1 cellular context compared by ENCODE assay signal in the genomic region with DNA sequence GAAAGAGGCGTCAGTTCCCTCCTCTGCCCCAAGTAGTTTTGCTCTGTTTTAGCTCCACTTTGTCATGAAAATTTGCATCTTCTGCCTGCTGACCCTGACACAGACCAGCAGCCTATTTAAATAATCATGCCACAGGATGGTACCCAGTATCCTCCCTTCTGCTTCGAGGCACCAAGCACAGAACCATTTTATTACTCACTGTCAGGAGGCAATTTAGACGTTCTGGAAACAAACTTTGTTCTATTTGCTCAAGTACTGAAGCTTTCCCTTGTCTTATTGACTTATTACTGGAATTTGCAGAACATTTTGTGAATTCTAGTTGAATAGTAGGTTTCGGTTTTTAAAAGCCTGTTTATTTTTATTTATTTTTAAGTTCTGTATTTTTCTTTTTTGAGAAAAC.
TF ChIP-seq lines count a peak whose summit lies in the region.

No MANE protein-coding gene starts in this region.

TF ChIP-seq in WTC11, 78 proteins besides CTCF, POLR2A, EP300 and RAD21 (continued from another document):
- TF ChIP-seq, protein P1, sequence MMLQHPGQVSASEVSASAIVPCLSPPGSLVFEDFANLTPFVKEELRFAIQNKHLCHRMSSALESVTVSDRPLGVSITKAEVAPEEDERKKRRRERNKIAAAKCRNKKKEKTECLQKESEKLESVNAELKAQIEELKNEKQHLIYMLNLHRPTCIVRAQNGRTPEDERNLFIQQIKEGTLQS (CRISPR knock-in tag; conservative IDR thresholded peaks at IDR 0.05): no peak
- TF ChIP-seq ZNF423 (CRISPR knock-in tag; IDR thresholded peaks at IDR 0.05) (no peak), SMAD4 (CRISPR knock-in tag; IDR thresholded peaks at IDR 0.05) (no peak), PRRX2 (CRISPR knock-in tag; IDR thresholded peaks at IDR 0.05) (no peak), NFE2L1 (CRISPR knock-in tag; IDR thresholded peaks at IDR 0.05) (no peak)
- TF ChIP-seq, protein P2, sequence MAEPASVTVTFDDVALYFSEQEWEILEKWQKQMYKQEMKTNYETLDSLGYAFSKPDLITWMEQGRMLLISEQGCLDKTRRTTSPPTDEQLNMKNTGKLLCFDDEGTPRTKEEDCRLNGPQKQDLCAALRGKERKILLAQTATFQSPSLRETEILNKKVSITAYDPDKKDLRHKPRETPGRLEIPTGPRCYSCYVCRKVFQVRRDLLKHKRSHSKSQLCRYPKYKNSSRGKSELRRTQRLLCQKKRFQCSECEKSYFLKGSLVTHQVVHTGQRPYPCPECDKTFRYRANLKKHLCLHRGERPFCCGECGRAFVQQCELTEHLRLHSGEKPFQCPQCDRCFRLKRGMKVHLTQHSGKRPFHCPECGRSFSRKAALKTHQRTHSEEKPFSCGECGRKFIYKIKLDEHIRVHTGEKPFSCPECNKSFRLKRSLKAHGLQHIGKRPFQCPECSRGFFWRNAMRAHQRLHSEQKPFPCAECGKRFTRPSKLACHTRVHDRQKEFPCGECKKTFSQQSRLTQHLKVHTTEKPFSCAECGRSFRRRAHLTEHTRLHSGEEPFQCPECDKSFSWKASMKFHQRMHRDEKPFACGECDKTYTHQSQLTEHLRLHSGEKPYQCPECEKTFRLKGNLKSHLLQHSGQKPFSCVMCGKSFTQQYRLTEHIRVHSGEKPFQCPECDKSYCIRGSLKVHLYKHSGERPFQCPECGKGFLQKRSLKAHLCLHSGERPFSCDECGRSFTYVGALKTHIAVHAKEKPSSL (CRISPR knock-in tag; conservative IDR thresholded peaks at IDR 0.05): no peak
